Comparison of ENCODE assay signal across 20 cellular contexts in genomic region chr10:4070171-4070570, GRCh38.
DNase-seq lines count a peak whose midpoint lies in the region; ATAC-seq and TF ChIP-seq lines count a peak whose summit lies in the region.
"Had no signal": no experiment of that assay in that cellular context is flagged by ENCODE, and none has a peak within 500 bp of the region (broad histone marks: within the 10 kb centered on the region; RNA-seq: fewer than 3 reads in every experiment).

No MANE protein-coding gene starts in this region.

- POLR2A ChIA-PET in MCF 10A (lab: Yijun Ruan, JAX) = interaction anchor here (1.3 to 1.5 kb wide), 2 partner anchors 8 to 15 kb away, joined by 3 read pairs; no protein-coding TSS in a partner anchor

- no peak for TF ChIP-seq POLR2A in breast epithelium (IDR thresholded peaks at IDR 0.05)

- no peak overlapping the region for H3K27ac Mint-ChIP-seq in MCF 10A (ENCODE audit: low read depth, unreplicated experiment)

- TF ChIP-seq CTCF in breast epithelium (IDR thresholded peaks at IDR 0.05) (no peak), MCF 10A (IDR thresholded peaks at IDR 0.05; ENCODE audit: unreplicated experiment) (no peak)

- BruUV-seq in MCF 10A (replicated peaks; lab: Mats Ljungman, UMichigan) = no TSS peak

- intact Hi-C loops in breast epithelium (cut with DNase I; ENCODE audit: low total_unique reads) = no loop called here
- intact Hi-C loops in MCF 10A (cut with micrococcal nuclease) = no loop called here

- peaks cover 17% of the 10 kb centered on the region for H3K4me1 Mint-ChIP-seq in MCF 10A (ENCODE audit: insufficient read depth, unreplicated experiment)

- no peak overlapping the region for H3K4me3 ChIP-seq in breast epithelium
- H3K4me3 ChIP-seq: BLaER1 treated with 17β-estradiol and CSF1 and Interleukin-3, amounts not matched to agents 10 nM and 100 nM had no signal

- H3K9me3 Mint-ChIP-seq in MCF 10A (ENCODE audit: unreplicated experiment) = no peaks in the 10 kb centered on the region
- H3K9me3 Mint-ChIP-seq: CD4-positive, alpha-beta memory T cell had no signal

- no peaks in the 10 kb centered on the region for H3K36me3 Mint-ChIP-seq in MCF 10A (ENCODE audit: insufficient read depth, unreplicated experiment)
- H3K36me3 Mint-ChIP-seq: CD4-positive, alpha-beta memory T cell had no signal

- DNase-seq in breast epithelium (ENCODE audit: low spot score in 2 of 2) = no peak
- no peak for DNase-seq in MCF 10A (ENCODE audit: unreplicated experiment)
- peak; percentile 32 for DNase-seq in dermis blood vessel endothelial cell
- DNase-seq in left kidney (ENCODE audit: low read depth, low spot score) = peak; percentile 15
- DNase-seq in activated T-cell treated with anti-CD3 and anti-CD28 coated beads for 4 hours = no peak
- DNase-seq: 8988T; Caco-2; CD4-positive, alpha-beta memory T cell; DND-41; MV-4-11; NCI-H1694; NCI-H2081 treated with DMSO at 0.1 percent for 48 hours; NCI-H446; NCI-H526; Right ventricle myocardium superior had no signal

- no peaks in the 10 kb centered on the region for H3K27me3 ChIP-seq in breast epithelium
- H3K27me3 ChIP-seq: BLaER1 treated with 17β-estradiol and CSF1 and Interleukin-3, amounts not matched to agents 10 nM and 100 nM had no signal

- no peaks in the 10 kb centered on the region for H3K9me3 ChIP-seq in breast epithelium
- H3K9me3 ChIP-seq: BLaER1 treated with 17β-estradiol and CSF1 and Interleukin-3, amounts not matched to agents 10 nM and 100 nM; Caco-2 had no signal

- H3K4me3 Mint-ChIP-seq in MCF 10A (ENCODE audit: unreplicated experiment) = no peak overlapping the region

- no peaks in the 10 kb centered on the region for H3K36me3 ChIP-seq in breast epithelium
- H3K36me3 ChIP-seq: BLaER1 treated with 17β-estradiol and CSF1 and Interleukin-3, amounts not matched to agents 10 nM and 100 nM had no signal

- H3K27ac ChIP-seq in breast epithelium = peak overlapping the region; percentile 9 to 75
- H3K27ac ChIP-seq: BLaER1 treated with 17β-estradiol and CSF1 and Interleukin-3, amounts not matched to agents 10 nM and 100 nM; KMS-11 had no signal

- H3K27me3 Mint-ChIP-seq in MCF 10A (ENCODE audit: insufficient read depth, unreplicated experiment) = no peaks in the 10 kb centered on the region

- CTCF ChIA-PET in MCF 10A (lab: Yijun Ruan, JAX) = interaction anchor here (0.6 kb wide), 1 partner anchor 38 kb away, joined by 4 read pairs; no protein-coding TSS in a partner anchor

- H3K4me1 ChIP-seq in breast epithelium = no peaks in the 10 kb centered on the region
- H3K4me1 ChIP-seq: Caco-2 had no signal

- ATAC-seq in HG03354 (IDR thresholded peaks at IDR 0.05; ENCODE audit: poor library complexity, severe bottlenecking, unreplicated experiment) (no peak), GM18867 (IDR thresholded peaks at IDR 0.05; ENCODE audit: unreplicated experiment) (no peak)
- ATAC-seq: HCT116 had no signal

Comparison
In these comparisons a context has a peak if more than half of its experiments do, and no peak if none do; other contexts are left out.
1. DNase-seq: peak in dermis blood vessel endothelial cell (single experiment) and left kidney (single experiment); none in breast epithelium (0 of 2), MCF 10A (single experiment) and activated T-cell treated with anti-CD3 and anti-CD28 coated beads for 4 hours (single experiment).